ENCODE assay signal across 7 cellular contexts in the genomic region with DNA sequence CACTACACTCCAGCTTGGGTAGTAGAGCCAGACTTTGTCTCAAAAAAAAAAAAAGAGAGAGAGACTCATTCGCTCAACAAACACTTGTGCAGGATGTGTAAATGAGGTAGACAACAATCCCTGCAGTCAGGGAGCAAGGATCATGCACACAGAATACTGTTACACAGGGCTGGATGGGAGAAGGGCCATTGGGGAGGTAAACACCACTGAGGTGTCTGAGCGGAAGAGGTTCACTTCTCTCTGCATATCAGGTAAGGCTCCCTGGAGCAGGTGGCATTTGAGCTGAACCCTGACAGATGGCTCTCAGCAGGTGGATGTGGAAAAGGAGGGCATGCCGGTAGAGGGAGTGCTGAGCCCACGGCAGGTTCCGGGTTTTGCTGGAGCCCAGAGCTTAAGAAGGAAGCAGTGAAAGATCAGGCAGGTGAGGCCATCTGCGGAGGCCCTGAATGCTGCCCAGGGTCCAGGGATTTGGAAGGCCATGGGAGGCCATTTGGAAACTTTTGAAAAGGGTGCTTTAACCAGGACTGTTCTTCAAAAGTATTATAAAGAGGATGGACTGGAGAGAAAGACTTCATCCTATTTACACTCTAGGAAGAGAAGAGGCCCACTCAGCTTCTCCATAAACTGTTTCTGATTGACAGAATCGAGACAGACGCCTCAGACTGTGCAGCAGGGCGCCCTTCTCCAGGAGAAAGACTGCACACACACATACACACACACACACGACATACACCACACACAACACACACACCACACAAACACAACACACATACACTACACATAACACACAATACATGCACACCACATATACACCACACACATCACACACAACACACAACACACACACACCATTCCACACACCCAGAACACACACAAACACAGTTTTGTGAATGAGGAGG.
A peak's percentile ranks its signal among the peaks of the same experiment; 100 is the strongest.
DNase-seq lines count a peak whose midpoint lies in the region; ATAC-seq, FAIRE-seq and TF ChIP-seq lines count a peak whose summit lies in the region.

No MANE protein-coding gene starts in this region.

- CTCF ChIA-PET in PC-3 (lab: Charles Lee) = interaction anchor here (0.6 to 1.3 kb wide), 10 partner anchors 11 to 381 kb away, joined by 3 to 20 read pairs (median 4); no protein-coding TSS in a partner anchor

- peak; percentile 80 for FAIRE-seq in GM12891 (lab: Jason Lieb, UNC)

- TF ChIP-seq CTCF in PC-3 (conservative IDR thresholded peaks at IDR 0.05; ENCODE audit: low read depth, low read length) = peak; percentile 75
- TF ChIP-seq CTCF in astrocyte of the cerebellum (IDR thresholded peaks at IDR 0.05; ENCODE audit: low read depth, low read length, missing control alignments) = peak; percentile 53
- TF ChIP-seq CTCF in prostate gland (IDR thresholded peaks at IDR 0.05) = peak in 2 of 4 experiments; percentile 5 to 19

- H2BK12ac ChIP-seq in mesenchymal stem cell (ENCODE audit: low read length in 2 of 2) = peak overlapping the region in 1 of 2 experiments; percentile 76

- H3K36me3 ChIP-seq in PC-3 (ENCODE audit: low read depth, low read length) = no peaks in the 10 kb centered on the region
- no peaks in the 10 kb centered on the region for H3K36me3 ChIP-seq in mesenchymal stem cell (ENCODE audit: control insufficient read depth in 1 of 2, insufficient read depth in 2 of 2, low read depth in 1 of 2, low read length in 2 of 2)
- H3K36me3 ChIP-seq in prostate gland = no peaks in the 10 kb centered on the region

- H4K20me1 ChIP-seq in PC-3 (ENCODE audit: low read length) = no peaks in the 10 kb centered on the region

- H2AFZ ChIP-seq in PC-3 (ENCODE audit: low read length) (no peak overlapping the region), mesenchymal stem cell (ENCODE audit: low read depth, low read length) (no peak overlapping the region)

- intact Hi-C loops in PC-3 (cut with micrococcal nuclease) (loop anchor here (1.0 kb wide), 1 partner anchor 11 kb away; no protein-coding TSS in a partner anchor), prostate gland (cut with DNase I) (no loop called here)

- no peaks in the 10 kb centered on the region for H3K9me2 ChIP-seq in PC-3 (replicated peaks; ENCODE audit: low read length)

- in situ Hi-C loops in KBM-7 (cut with MboI; ENCODE audit: low pct_unique_long_range_greater_than_20kb, low sequenced_read_pairs) = loop anchor here (10.0 kb wide), 1 partner anchor 373 kb away; no protein-coding TSS in a partner anchor
- in situ Hi-C loops in astrocyte of the cerebellum (cut with HindIII; ENCODE audit: low sequenced_read_pairs) = no loop called here

- no peak overlapping the region for H4K8ac ChIP-seq in mesenchymal stem cell (ENCODE audit: low read length)

- POLR2A ChIA-PET in PC-3 (lab: Charles Lee; ENCODE audit: unreplicated experiment) = interaction anchor here (0.6 to 0.7 kb wide), 2 partner anchors 11 to 87 kb away, joined by 3 to 4 read pairs; no protein-coding TSS in a partner anchor

- H3K14ac ChIP-seq in mesenchymal stem cell (ENCODE audit: low read length in 2 of 2) = peak overlapping the region in 1 of 2 experiments; percentile 80

- no TSS peak for BruUV-seq in PC-3 (replicated peaks; lab: Mats Ljungman, UMichigan)

- no peak for TF ChIP-seq POLR2A in GM12891 (IDR thresholded peaks at IDR 0.05; ENCODE audit: low read depth, low read length)
- no peak for TF ChIP-seq POLR2A in prostate gland (IDR thresholded peaks at IDR 0.05)

- H3K9me3 ChIP-seq in PC-3 (ENCODE audit: low read length) (no peaks in the 10 kb centered on the region), mesenchymal stem cell (ENCODE audit: control insufficient read depth, low read length) (no peaks in the 10 kb centered on the region), prostate gland (no peaks in the 10 kb centered on the region)

- no peak for DNase-seq in GM12891 (ENCODE audit: insufficient read length, low spot score)
- peak; percentile 80 for DNase-seq in KBM-7
- peak; percentile 64 for DNase-seq in PC-3
- no peak for DNase-seq in astrocyte of the cerebellum (ENCODE audit: low read depth)
- DNase-seq in mesenchymal stem cell = peak; percentile 48
- DNase-seq in prostate gland (ENCODE audit: low spot score) = no peak

- H2AK5ac ChIP-seq in mesenchymal stem cell (ENCODE audit: low read length, severe bottlenecking) = no peak overlapping the region

- no peaks in the 10 kb centered on the region for H3K79me1 ChIP-seq in mesenchymal stem cell (replicated peaks; ENCODE audit: low read length, poor library complexity, severe bottlenecking)

- H4K91ac ChIP-seq in mesenchymal stem cell (ENCODE audit: low read length) = peak overlapping the region; percentile 81

- H3K4ac ChIP-seq in mesenchymal stem cell (ENCODE audit: low read depth in 1 of 2, low read length in 2 of 2) = no peak overlapping the region

- H3K9ac ChIP-seq in PC-3 (ENCODE audit: low read length) (no peak overlapping the region), mesenchymal stem cell (ENCODE audit: low read length) (no peak overlapping the region)

- H3K4me3 ChIP-seq in PC-3 (ENCODE audit: low read length) (no peak overlapping the region), astrocyte of the cerebellum (ENCODE audit: low read depth, low read length) (no peak overlapping the region), mesenchymal stem cell (ENCODE audit: insufficient read depth in 1 of 2, low read depth in 1 of 2, low read length in 2 of 2) (no peak overlapping the region), prostate gland (no peak overlapping the region)

- H3K79me2 ChIP-seq in PC-3 (ENCODE audit: low read length) = no peaks in the 10 kb centered on the region

- no peak overlapping the region for H2BK15ac ChIP-seq in mesenchymal stem cell (ENCODE audit: low read depth, poor library complexity, severe bottlenecking)

- H3K27me3 ChIP-seq in PC-3 (ENCODE audit: low read length) (no peaks in the 10 kb centered on the region), mesenchymal stem cell (ENCODE audit: control insufficient read depth in 1 of 2, insufficient read depth in 1 of 2, low read length in 2 of 2) (peaks cover 16 to 25% of the 10 kb centered on the region in 2 experiments), prostate gland (replicated peaks; ENCODE audit: insufficient read depth) (peaks cover 3% of the 10 kb centered on the region)

- WGBS in mesenchymal stem cell = 60% methylated on average over 5 of the region's 10 CpGs
- WGBS in prostate gland = 45% methylated on average over 10 of the region's 10 CpGs

- peak; percentile 93 for ATAC-seq in PC-3
- no peak for ATAC-seq in HG02870 (IDR thresholded peaks at IDR 0.05; ENCODE audit: unreplicated experiment)

- H2BK120ac ChIP-seq in mesenchymal stem cell (ENCODE audit: low read depth, low read length) = no peak overlapping the region

- no peak overlapping the region for H2BK5ac ChIP-seq in mesenchymal stem cell (ENCODE audit: low read depth, low read length, poor library complexity, severe bottlenecking)

- no peak overlapping the region for H3K23ac ChIP-seq in mesenchymal stem cell (ENCODE audit: low read length in 2 of 2)

- H3K27ac ChIP-seq in PC-3 (ENCODE audit: low read length) (no peak overlapping the region), mesenchymal stem cell (ENCODE audit: low read length, poor library complexity, severe bottlenecking) (no peak overlapping the region), prostate gland (no peak overlapping the region)

- peak overlapping the region in 1 of 2 experiments; percentile 64 for H3K18ac ChIP-seq in mesenchymal stem cell (ENCODE audit: low read depth in 1 of 2, low read length in 2 of 2)

- no peak overlapping the region for H3K4me2 ChIP-seq in PC-3 (ENCODE audit: low read length)
- no peak overlapping the region for H3K4me2 ChIP-seq in mesenchymal stem cell (ENCODE audit: low read length, poor library complexity, severe bottlenecking)

- peaks cover 4% of the 10 kb centered on the region for H3F3A ChIP-seq in PC-3 (ENCODE audit: low read length, unreplicated experiment)

- H3K4me1 ChIP-seq in PC-3 (ENCODE audit: insufficient read depth, low read length) (no peaks in the 10 kb centered on the region), mesenchymal stem cell (ENCODE audit: control insufficient read depth, insufficient read depth, low read depth, low read length) (peaks cover 13% of the 10 kb centered on the region), prostate gland (replicated peaks) (no peaks in the 10 kb centered on the region)

TF ChIP-seq in GM12891, 5 proteins besides CTCF, POLR2A, EP300 and RAD21:
- TF ChIP-seq SPI1 (IDR thresholded peaks at IDR 0.05; ENCODE audit: low read depth, low read length) (no peak), TAF1 (IDR thresholded peaks at IDR 0.05; ENCODE audit: low read depth, low read length) (no peak), PAX5 (IDR thresholded peaks at IDR 0.05; ENCODE audit: insufficient read depth, low read length, severe bottlenecking) (no peak), POLR2AphosphoS5 (IDR thresholded peaks at IDR 0.05; ENCODE audit: low read depth, low read length) (no peak), POU2F2 (IDR thresholded peaks at IDR 0.05; ENCODE audit: low read depth, low read length) (no peak)

Comparison
In these comparisons a context has a peak if more than half of its experiments do, and no peak if none do; other contexts are left out.
1. DNase-seq: peak in KBM-7 (single experiment), PC-3 (single experiment) and mesenchymal stem cell (single experiment); none in GM12891 (single experiment), astrocyte of the cerebellum (single experiment) and prostate gland (single experiment).